8 cellular contexts compared by ENCODE assay signal in genomic region chr10:17616403-17617030, GRCh38. TPM values are rescaled to one million over a fixed set of nuclear protein-coding genes. Genes with fewer than 3 reads are reported as not detected.
DNase-seq lines count a peak whose midpoint lies in the region; ATAC-seq and TF ChIP-seq lines count a peak whose summit lies in the region.

No MANE protein-coding gene starts in this region.

- TF ChIP-seq POLR2A in NB4 (IDR thresholded peaks at IDR 0.05; ENCODE audit: extremely low read depth, insufficient read length) = no peak

- no peaks in the 10 kb centered on the region for H3K9me3 ChIP-seq in mononuclear cell (ENCODE audit: low read depth, low read length)

- no peaks in the 10 kb centered on the region for H3K36me3 Mint-ChIP-seq in activated CD8-positive, alpha-beta memory T cell treated with anti-CD3 and anti-CD28 coated beads, Interleukin-2, amount 10 ng/mL, durations not matched to agents 7 days and 5 days

- peak overlapping the region; percentile 22 for H3K4me3 Mint-ChIP-seq in activated CD8-positive, alpha-beta memory T cell treated with anti-CD3 and anti-CD28 coated beads, Interleukin-2, amount 10 ng/mL, durations not matched to agents 7 days and 5 days
- peak overlapping the region; percentile 62 to 65 for H3K4me3 Mint-ChIP-seq in stimulated activated naive CD8-positive, alpha-beta T cell treated with anti-CD3 and anti-CD28 coated beads, Interleukin-15, amount 100 ng/mL, for 72 hours

- H3K27ac Mint-ChIP-seq in activated CD8-positive, alpha-beta memory T cell treated with anti-CD3 and anti-CD28 coated beads, Interleukin-2, amount 10 ng/mL, durations not matched to agents 7 days and 5 days = no peak overlapping the region
- H3K27ac Mint-ChIP-seq in stimulated activated naive CD8-positive, alpha-beta T cell treated with anti-CD3 and anti-CD28 coated beads, Interleukin-15, amount 100 ng/mL, for 72 hours = no peak overlapping the region

- H3K4me1 ChIP-seq in mononuclear cell (ENCODE audit: insufficient read depth, low read length) = peaks cover 13% of the 10 kb centered on the region

- peaks cover 5% of the 10 kb centered on the region for H3K4me1 Mint-ChIP-seq in activated CD8-positive, alpha-beta memory T cell treated with anti-CD3 and anti-CD28 coated beads, Interleukin-2, amount 10 ng/mL, durations not matched to agents 7 days and 5 days
- H3K4me1 Mint-ChIP-seq in stimulated activated naive CD8-positive, alpha-beta T cell treated with anti-CD3 and anti-CD28 coated beads, Interleukin-15, amount 100 ng/mL, for 72 hours = peaks cover 7% of the 10 kb centered on the region

- TF ChIP-seq CTCF in NB4 (IDR thresholded peaks at IDR 0.05; ENCODE audit: low read depth, low read length) (no peak), epithelial cell of proximal tubule (conservative IDR thresholded peaks at IDR 0.05; ENCODE audit: low read depth, low read length) (no peak)

- H3K27me3 Mint-ChIP-seq in activated CD8-positive, alpha-beta memory T cell treated with anti-CD3 and anti-CD28 coated beads, Interleukin-2, amount 10 ng/mL, durations not matched to agents 7 days and 5 days = peaks cover 18% of the 10 kb centered on the region
- H3K27me3 Mint-ChIP-seq in stimulated activated naive CD8-positive, alpha-beta T cell treated with anti-CD3 and anti-CD28 coated beads, Interleukin-15, amount 100 ng/mL, for 72 hours = peaks cover 25% of the 10 kb centered on the region

- ATAC-seq in HG02571 (IDR thresholded peaks at IDR 0.05; ENCODE audit: unreplicated experiment) = peak; percentile 42
- ATAC-seq in activated CD8-positive, alpha-beta memory T cell treated with anti-CD3 and anti-CD28 coated beads, Interleukin-2, amount 10 ng/mL, durations not matched to agents 7 days and 5 days = peak; percentile 62
- peak; percentile 71 for ATAC-seq in stimulated activated naive CD8-positive, alpha-beta T cell treated with anti-CD3 and anti-CD28 coated beads, Interleukin-15, amount 100 ng/mL, for 72 hours

- CTCF ChIA-PET in activated CD8-positive, alpha-beta memory T cell treated with anti-CD3 and anti-CD28 coated beads, Interleukin-2, amount 10 ng/mL, durations not matched to agents 7 days and 5 days (lab: Charles Lee) = interaction anchor here (0.6 to 1.0 kb wide), 3 partner anchors 27 to 30 kb away, joined by 3 read pairs; partner anchors contain the start of gene STAM

- no peaks in the 10 kb centered on the region for H3K9me3 Mint-ChIP-seq in activated CD8-positive, alpha-beta memory T cell treated with anti-CD3 and anti-CD28 coated beads, Interleukin-2, amount 10 ng/mL, durations not matched to agents 7 days and 5 days (ENCODE audit: low read depth)
- H3K9me3 Mint-ChIP-seq in stimulated activated naive CD8-positive, alpha-beta T cell treated with anti-CD3 and anti-CD28 coated beads, Interleukin-15, amount 100 ng/mL, for 72 hours = no peaks in the 10 kb centered on the region

- DNase-seq in DMS 273 (lab: John Stamatoyannopoulos, UW; ENCODE audit: unreplicated experiment) = peak; percentile 67
- DNase-seq in DMS 273 treated with DMSO at 0.1 percent for 48 hours (lab: John Stamatoyannopoulos, UW) = no peak
- DNase-seq in NB4 (ENCODE audit: low read depth) = peak; percentile 76
- peak; percentile 47 for DNase-seq in activated CD8-positive, alpha-beta memory T cell treated with anti-CD3 and anti-CD28 coated beads, Interleukin-2, amount 10 ng/mL, durations not matched to agents 7 days and 5 days
- DNase-seq in epithelial cell of proximal tubule (ENCODE audit: low read depth) = no peak
- DNase-seq in stimulated activated naive CD8-positive, alpha-beta T cell treated with anti-CD3 and anti-CD28 coated beads, Interleukin-15, amount 100 ng/mL, for 72 hours = peak in 1 of 2 donors; percentile 34

- H3K4me3 ChIP-seq in NB4 (ENCODE audit: low read depth, low read length) (peak overlapping the region; percentile 54), epithelial cell of proximal tubule (ENCODE audit: low read depth, low read length) (peak overlapping the region; percentile 75), mononuclear cell (ENCODE audit: low read length) (peak overlapping the region; percentile 49)

- H3K27me3 ChIP-seq in mononuclear cell (ENCODE audit: insufficient read depth, low read length) = peaks cover 15% of the 10 kb centered on the region

RNA-seq across cellular contexts. Expression of gene HACD1, which starts 0.7 kb away (rescaled TPM):
- 1 to 10 TPM in 1 of 2 experiments, under 1 TPM in 1; 0.93 to 6.6 TPM for total RNA-seq in activated CD8-positive, alpha-beta memory T cell treated with anti-CD3 and anti-CD28 coated beads, Interleukin-2, amount 10 ng/mL, durations not matched to agents 7 days and 5 days
- total RNA-seq in epithelial cell of proximal tubule = 17.3 and 22.7 TPM in 2 replicates
- total RNA-seq in mononuclear cell = 0.84 TPM

RNA-seq across cellular contexts. Expression of gene STAM, which starts 27.4 kb away (rescaled TPM):
- 10 to 100 TPM; 27.4 to 47.2 TPM for total RNA-seq in activated CD8-positive, alpha-beta memory T cell treated with anti-CD3 and anti-CD28 coated beads, Interleukin-2, amount 10 ng/mL, durations not matched to agents 7 days and 5 days
- total RNA-seq in epithelial cell of proximal tubule (21.6 and 22.0 TPM in 2 replicates), mononuclear cell (51.2 TPM)

Comparison
In these comparisons a context has a peak if more than half of its experiments do, and no peak if none do; other contexts are left out.
1. DNase-seq: peak in DMS 273 (single experiment), NB4 (single experiment) and activated CD8-positive, alpha-beta memory T cell treated with anti-CD3 and anti-CD28 coated beads, Interleukin-2, amount 10 ng/mL, durations not matched to agents 7 days and 5 days (single experiment); none in DMS 273 treated with DMSO at 0.1 percent for 48 hours (single experiment) and epithelial cell of proximal tubule (single experiment).
2. Peak in every context shown above with its lines, with median percentiles within 50 percentile points of each other: ATAC-seq and H3K4me3 ChIP-seq.